Comparison of ENCODE assay signal across 11 cellular contexts in the genomic region with DNA sequence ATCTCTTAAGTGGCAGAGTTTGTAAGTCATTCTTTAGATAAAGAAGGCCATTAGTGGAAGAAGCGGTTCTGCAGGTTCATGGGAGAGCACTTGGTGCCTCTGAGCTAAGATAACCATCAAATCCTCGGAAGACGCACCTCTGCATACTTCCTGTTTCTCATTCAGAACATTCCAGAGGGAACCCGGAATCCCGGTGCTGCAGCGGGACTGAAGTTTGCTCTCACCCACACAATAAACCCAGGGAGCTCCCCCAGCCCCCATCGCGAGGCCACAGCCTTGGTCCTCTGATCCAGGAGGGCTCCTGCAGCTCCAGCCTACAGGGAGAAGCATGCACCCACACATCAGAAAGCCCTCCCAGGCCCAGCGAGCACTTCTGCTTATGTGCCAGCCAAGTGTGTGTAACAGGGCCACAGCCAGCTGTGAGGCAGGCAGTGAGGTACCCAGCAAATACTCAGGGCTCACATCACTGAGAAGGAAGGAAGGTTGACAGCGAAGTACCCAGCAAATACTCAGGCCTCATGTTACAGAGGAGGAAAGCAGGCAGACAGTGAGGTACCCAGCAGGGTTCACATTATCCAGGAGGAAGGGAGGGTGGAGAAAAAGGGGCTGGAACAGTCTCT.
A peak's percentile ranks its signal among the peaks of the same experiment; 100 is the strongest.
DNase-seq lines count a peak whose midpoint lies in the region; ATAC-seq and TF ChIP-seq lines count a peak whose summit lies in the region.
"Had no signal": no experiment of that assay in that cellular context is flagged by ENCODE, and none has a peak within 500 bp of the region (broad histone marks: within the 10 kb centered on the region; RNA-seq: fewer than 3 reads in every experiment).

No MANE protein-coding gene starts in this region.

- DNase-seq in HFFc6 (no peak), RWPE1 (ENCODE audit: low spot score) (peak; percentile 36), iPS DF 19.7 (ENCODE audit: low read depth, low spot score) (peak; percentile 50), progenitor cell of endocrine pancreas (ENCODE audit: low spot score, unreplicated experiment) (no peak), superior temporal gyrus (ENCODE audit: extremely low spot score) (no peak), HPDE6-E6E7 (ENCODE audit: extremely low spot score) (no peak)
- DNase-seq: GOT3; stimulated activated CD4-positive, alpha-beta T cell treated with anti-CD3 and anti-CD28 coated beads, Interleukin-12 subunit alpha, Interleukin-12 subunit beta, amount 100 ng/mL, for 4 hours; stimulated activated naive CD4-positive, alpha-beta T cell had no signal

- peaks cover under 1% of the 10 kb centered on the region; the same call in 1 of the 2 replicates for H3K27me3 Mint-ChIP-seq in HFFc6 (ENCODE audit: insufficient read depth)
- H3K27me3 Mint-ChIP-seq in progenitor cell of endocrine pancreas: no peaks in the 10 kb centered on the region

- H3K27ac Mint-ChIP-seq in HFFc6 (peak overlapping the region; percentile 27; the same call in 1 of the 2 replicates), progenitor cell of endocrine pancreas (peak overlapping the region; percentile 76)

- ATAC-seq in HG03469 (IDR thresholded peaks at IDR 0.05; ENCODE audit: unreplicated experiment) (no peak), HG02571 (IDR thresholded peaks at IDR 0.05; ENCODE audit: unreplicated experiment) (no peak)

- TF ChIP-seq CTCF in HFFc6 (IDR thresholded peaks at IDR 0.05) (no peak), RWPE1 (conservative IDR thresholded peaks at IDR 0.05; ENCODE audit: low read depth) (no peak), progenitor cell of endocrine pancreas (IDR thresholded peaks at IDR 0.05; ENCODE audit: unreplicated experiment) (no peak)

- POLR2A ChIA-PET in RWPE1 (lab: Yijun Ruan, JAX; ENCODE audit: low non-redundant PET): no interaction called here

- CTCF ChIA-PET in RWPE1 (lab: Yijun Ruan, JAX): interaction anchor here (1.3 kb wide), 1 partner anchor 32 kb away, joined by 3 read pairs; no protein-coding TSS in a partner anchor

- H3K36me3 Mint-ChIP-seq in HFFc6 (ENCODE audit: low read depth): peaks cover 11% of the 10 kb centered on the region
- H3K36me3 Mint-ChIP-seq in progenitor cell of endocrine pancreas (ENCODE audit: insufficient read depth): no peaks in the 10 kb centered on the region

- no peak overlapping the region for H3K27ac ChIP-seq in RWPE1

- H3K9me3 Mint-ChIP-seq in HFFc6 (no peaks in the 10 kb centered on the region), progenitor cell of endocrine pancreas (ENCODE audit: low read depth) (no peaks in the 10 kb centered on the region)

- peak overlapping the region; percentile 8; the same call in 1 of the 2 replicates for H3K4me3 Mint-ChIP-seq in HFFc6
- H3K4me3 Mint-ChIP-seq in progenitor cell of endocrine pancreas (ENCODE audit: low read depth): no peak overlapping the region

- peaks cover 25% of the 10 kb centered on the region for H3K4me1 Mint-ChIP-seq in HFFc6 (ENCODE audit: low read depth)
- peaks cover 24% of the 10 kb centered on the region for H3K4me1 Mint-ChIP-seq in progenitor cell of endocrine pancreas (ENCODE audit: low read depth)

Comparison
In these comparisons a context has a peak if more than half of its experiments do, and no peak if none do; other contexts are left out.
1. DNase-seq: peak in RWPE1 (single experiment) and iPS DF 19.7 (single experiment); none in HFFc6 (single experiment), progenitor cell of endocrine pancreas (single experiment), superior temporal gyrus (single experiment) and HPDE6-E6E7 (single experiment).